ENCODE assay signal across 23 cellular contexts in genomic region chr2:27255660-27256059, GRCh38. TPM values are rescaled to one million over a fixed set of nuclear protein-coding genes. Genes with fewer than 3 reads are reported as not detected.
DNase-seq lines count a peak whose midpoint lies in the region; ATAC-seq and TF ChIP-seq lines count a peak whose summit lies in the region.
"Had no signal": no experiment of that assay in that cellular context is flagged by ENCODE, and none has a peak within 500 bp of the region (broad histone marks: within the 10 kb centered on the region; RNA-seq: fewer than 3 reads in every experiment).

No MANE protein-coding gene starts in this region.

- H3K36me3 Mint-ChIP-seq in chondrocyte (ENCODE audit: low read depth): peaks cover under 1% of the 10 kb centered on the region
- H3K36me3 Mint-ChIP-seq in nephron (ENCODE audit: low read depth): no peaks in the 10 kb centered on the region
- H3K36me3 Mint-ChIP-seq: activated naive CD4-positive, alpha-beta T cell treated with anti-CD3 and anti-CD28 coated beads, Interleukin-2, amount 10 ng/mL, durations not matched to agents 7 days and 5 days had no signal

- ATAC-seq in GM19328 (IDR thresholded peaks at IDR 0.05; ENCODE audit: unreplicated experiment): no peak
- ATAC-seq: activated CD4-positive, CD25-positive, alpha-beta regulatory T cell treated with anti-CD3 and anti-CD28 coated beads, Interleukin-2, amount 50 U/mL, for 24 hours; activated CD8-positive, alpha-beta T cell treated with anti-CD3 and anti-CD28 coated beads, Interleukin-2, amount 10 ng/mL, durations not matched to agents 7 days and 5 days; left lung had no signal

- H3K4me3 ChIP-seq in AG10803 (ENCODE audit: low read length): no peak overlapping the region
- H3K4me3 ChIP-seq: left lung, spleen, vagina had no signal

- peaks cover 24% of the 10 kb centered on the region for H3K4me1 Mint-ChIP-seq in chondrocyte (ENCODE audit: low read depth)
- H3K4me1 Mint-ChIP-seq in nephron: peaks cover 27% of the 10 kb centered on the region
- H3K4me1 Mint-ChIP-seq: activated naive CD4-positive, alpha-beta T cell treated with anti-CD3 and anti-CD28 coated beads, Interleukin-2, amount 10 ng/mL, durations not matched to agents 7 days and 5 days had no signal

- H3K27ac Mint-ChIP-seq in chondrocyte (ENCODE audit: unreplicated experiment) (peak overlapping the region; percentile 81), nephron (peak overlapping the region in 2 of 3 experiments; percentile 19 to 38)
- H3K27ac Mint-ChIP-seq: activated CD8-positive, alpha-beta T cell treated with anti-CD3 and anti-CD28 coated beads, Interleukin-2, amount 10 ng/mL, durations not matched to agents 7 days and 5 days; activated naive CD4-positive, alpha-beta T cell treated with anti-CD3 and anti-CD28 coated beads, Interleukin-2, amount 10 ng/mL, durations not matched to agents 7 days and 5 days; activated T-cell treated with anti-CD3 and anti-CD28 coated beads, Interleukin-2, amount 50 U/mL, for 24 hours; dendritic cell treated with granulocyte-macrophage colony-stimulating factor and Interleukin-4, amounts not matched to agents 40 ng/mL and 50 ng/mL, for 4 days had no signal

- peak; percentile 42 for DNase-seq in AG10803 (ENCODE audit: low read depth)
- DNase-seq in LHCN-M2 (ENCODE audit: low read depth): peak; percentile 68
- DNase-seq in chondrocyte (ENCODE audit: low spot score): no peak
- no peak for DNase-seq in DMS 273 (lab: John Stamatoyannopoulos, UW; ENCODE audit: unreplicated experiment)
- DNase-seq in iPS-NIHi7 (ENCODE audit: extremely low spot score): no peak
- no peak for DNase-seq in HPDE6-E6E7 (ENCODE audit: extremely low spot score)
- DNase-seq: activated CD8-positive, alpha-beta T cell treated with anti-CD3 and anti-CD28 coated beads, Interleukin-2, amount 10 ng/mL, durations not matched to agents 7 days and 5 days; activated naive CD4-positive, alpha-beta T cell treated with anti-CD3 and anti-CD28 coated beads, Interleukin-2, amount 10 ng/mL, durations not matched to agents 7 days and 5 days; activated T-cell treated with anti-CD3 and anti-CD28 coated beads, Interleukin-2, amount 50 U/mL, for 24 hours; Caco-2; left lung; NCI-H1048; NCI-H2029; NCI-H446 treated with DMSO at 0.1 percent for 48 hours; spleen; stimulated activated CD4-positive, alpha-beta T cell treated with anti-CD3 and anti-CD28 coated beads, Interleukin-4, amount 100 ng/mL, for 4 hours had no signal

- no peak for TF ChIP-seq CTCF in AG10803 (conservative IDR thresholded peaks at IDR 0.05; ENCODE audit: low read length)
- peak; percentile 14 for TF ChIP-seq CTCF in chondrocyte (IDR thresholded peaks at IDR 0.05)
- no peak for TF ChIP-seq CTCF in nephron (IDR thresholded peaks at IDR 0.05; ENCODE audit: unreplicated experiment in 3 of 3)

- H3K9me3 Mint-ChIP-seq in chondrocyte (ENCODE audit: low read depth) (no peaks in the 10 kb centered on the region), nephron (no peaks in the 10 kb centered on the region)
- H3K9me3 Mint-ChIP-seq: activated naive CD4-positive, alpha-beta T cell treated with anti-CD3 and anti-CD28 coated beads, Interleukin-2, amount 10 ng/mL, durations not matched to agents 7 days and 5 days; activated T-cell treated with anti-CD3 and anti-CD28 coated beads, Interleukin-2, amount 50 U/mL, for 24 hours; dendritic cell treated with granulocyte-macrophage colony-stimulating factor and Interleukin-4, amounts not matched to agents 40 ng/mL and 50 ng/mL, for 4 days had no signal

- H3K27me3 Mint-ChIP-seq in chondrocyte (ENCODE audit: low read depth): peaks cover 17% of the 10 kb centered on the region
- H3K27me3 Mint-ChIP-seq in nephron (ENCODE audit: low read depth): peaks cover 57% of the 10 kb centered on the region

- H3K4me3 Mint-ChIP-seq in chondrocyte (ENCODE audit: unreplicated experiment) (no peak overlapping the region), nephron (no peak overlapping the region)
- H3K4me3 Mint-ChIP-seq: activated CD8-positive, alpha-beta T cell treated with anti-CD3 and anti-CD28 coated beads, Interleukin-2, amount 10 ng/mL, durations not matched to agents 7 days and 5 days; activated naive CD4-positive, alpha-beta T cell treated with anti-CD3 and anti-CD28 coated beads, Interleukin-2, amount 10 ng/mL, durations not matched to agents 7 days and 5 days; activated T-cell treated with anti-CD3 and anti-CD28 coated beads, Interleukin-2, amount 50 U/mL, for 24 hours; dendritic cell treated with granulocyte-macrophage colony-stimulating factor and Interleukin-4, amounts not matched to agents 40 ng/mL and 50 ng/mL, for 4 days had no signal

RNA-seq across cellular contexts. Expression of gene SLC30A3, which starts 7.2 kb away (rescaled TPM):
- total RNA-seq in LHCN-M2 (2014; rRNA removed) (0.63 TPM in 1 of 2 replicates, not detected in the other), chondrocyte (0.17 to 0.31 TPM in 2 of 3 replicates, not detected in the other)
- 0.27 TPM for polyA plus RNA-seq in LHCN-M2 (2012)
- total RNA-seq: activated CD8-positive, alpha-beta T cell treated with anti-CD3 and anti-CD28 coated beads, Interleukin-2, amount 10 ng/mL, durations not matched to agents 7 days and 5 days; mucosa of gallbladder; subcutaneous adipose tissue had no signal

RNA-seq across cellular contexts. Expression of gene DNAJC5G, which starts 19.6 kb away (rescaled TPM):
- total RNA-seq in LHCN-M2 (2014; rRNA removed) (not detected in 2 replicates), chondrocyte (not detected in 3 replicates)
- not detected for polyA plus RNA-seq in LHCN-M2 (2012)
- total RNA-seq: activated CD8-positive, alpha-beta T cell treated with anti-CD3 and anti-CD28 coated beads, Interleukin-2, amount 10 ng/mL, durations not matched to agents 7 days and 5 days; left lung; mucosa of gallbladder; spleen had no signal
- polyA plus RNA-seq: spleen had no signal

RNA-seq across cellular contexts. Expression of gene TRIM54, which starts 26.6 kb away (rescaled TPM):
- 0.11 TPM in 1 of 2 replicates, not detected in the other for total RNA-seq in LHCN-M2 (2014; rRNA removed)
- 1.4 TPM for polyA plus RNA-seq in LHCN-M2 (2012)
- not detected in 3 replicates for total RNA-seq in chondrocyte

RNA-seq across cellular contexts. Expression of gene CAD, which starts 38.5 kb away (rescaled TPM):
- 42.7 and 44.5 TPM in 2 replicates for total RNA-seq in LHCN-M2 (2014; rRNA removed)
- 34.7 TPM for polyA plus RNA-seq in LHCN-M2 (2012)
- total RNA-seq in chondrocyte: 54.8 to 88.4 TPM (median 55.0 TPM) in 3 replicates

RNA-seq across cellular contexts. Expression of gene SLC5A6, which starts 43.6 kb away (rescaled TPM):
- total RNA-seq in LHCN-M2 (2014; rRNA removed) (39.6 and 54.5 TPM in 2 replicates), chondrocyte (21.8 to 27.9 TPM (median 24.3 TPM) in 3 replicates)
- 17.4 TPM for polyA plus RNA-seq in LHCN-M2 (2012)

Comparison
In these comparisons a context has a peak if more than half of its experiments do, and no peak if none do; other contexts are left out.
1. DNase-seq: peak in AG10803 (single experiment) and LHCN-M2 (single experiment); none in chondrocyte (single experiment), DMS 273 (single experiment), iPS-NIHi7 (single experiment) and HPDE6-E6E7 (single experiment).